ENCODE assay signal across 8 cellular contexts in genomic region chr12:123388948-123389559, GRCh38. TPM values are rescaled to one million over a fixed set of nuclear protein-coding genes. Genes with fewer than 3 reads are reported as not detected.
DNase-seq lines count a peak whose midpoint lies in the region; ATAC-seq and TF ChIP-seq lines count a peak whose summit lies in the region.

No MANE protein-coding gene starts in this region.

- H3K9me3 Mint-ChIP-seq in activated T-helper 1 cell treated with anti-CD3 and anti-CD28 coated beads, Interleukin-12 subunit alpha, Interleukin-12 subunit beta, Interleukin-2, Interleukin-4 antibody, amounts not matched to agents 30 ng/mL and 10 ng/mL and 1 ng/mL, durations not matched to agents 14 hours and 24 hours and 36 hours = no peaks in the 10 kb centered on the region

- H3K36me3 ChIP-seq in BLaER1 (peaks cover 36% of the 10 kb centered on the region), lower lobe of right lung (peaks cover 35% of the 10 kb centered on the region)

- peaks cover 49% of the 10 kb centered on the region for H4K20me1 ChIP-seq in BLaER1

- H3K4me3 ChIP-seq in BLaER1 (peak overlapping the region; percentile 82), lower lobe of right lung (peak overlapping the region; percentile 64)

- no peak overlapping the region for H3K27ac Mint-ChIP-seq in activated T-helper 1 cell treated with anti-CD3 and anti-CD28 coated beads, Interleukin-12 subunit alpha, Interleukin-12 subunit beta, Interleukin-2, Interleukin-4 antibody, amounts not matched to agents 30 ng/mL and 10 ng/mL and 1 ng/mL, durations not matched to agents 14 hours and 24 hours and 36 hours

- intact Hi-C loops in activated T-helper 1 cell treated with anti-CD3 and anti-CD28 coated beads, Interleukin-12 subunit alpha, Interleukin-12 subunit beta, Interleukin-2, Interleukin-4 antibody, amounts not matched to agents 30 ng/mL and 10 ng/mL and 1 ng/mL, durations not matched to agents 14 hours and 24 hours and 36 hours (cut with micrococcal nuclease) = loop anchor here (1.0 to 5.0 kb wide), 8 partner anchors 24 to 862 kb away; partner anchors contain the start of genes ATP6V0A2, CDK2AP1, DDX55 and KNTC1
- intact Hi-C loops in lower lobe of right lung (cut with DNase I) = no loop called here

- no peak overlapping the region for H3K4me3 Mint-ChIP-seq in activated T-helper 1 cell treated with anti-CD3 and anti-CD28 coated beads, Interleukin-12 subunit alpha, Interleukin-12 subunit beta, Interleukin-2, Interleukin-4 antibody, amounts not matched to agents 30 ng/mL and 10 ng/mL and 1 ng/mL, durations not matched to agents 14 hours and 24 hours and 36 hours

- H3K4me2 ChIP-seq in BLaER1 = peak overlapping the region; percentile 88

- H3K27me3 Mint-ChIP-seq in activated T-helper 1 cell treated with anti-CD3 and anti-CD28 coated beads, Interleukin-12 subunit alpha, Interleukin-12 subunit beta, Interleukin-2, Interleukin-4 antibody, amounts not matched to agents 30 ng/mL and 10 ng/mL and 1 ng/mL, durations not matched to agents 14 hours and 24 hours and 36 hours (ENCODE audit: insufficient read depth) = no peaks in the 10 kb centered on the region

- peak overlapping the region; percentile 91 for H3K9ac ChIP-seq in BLaER1

- H3K27me3 ChIP-seq in BLaER1 = no peaks in the 10 kb centered on the region
- H3K27me3 ChIP-seq in lower lobe of right lung (ENCODE audit: low read depth) = no peaks in the 10 kb centered on the region

- DNase-seq in activated T-helper 1 cell treated with anti-CD3 and anti-CD28 coated beads, Interleukin-12 subunit alpha, Interleukin-12 subunit beta, Interleukin-2, Interleukin-4 antibody, amounts not matched to agents 30 ng/mL and 10 ng/mL and 1 ng/mL, durations not matched to agents 14 hours and 24 hours and 36 hours (ENCODE audit: low spot score) = peak; percentile 8
- DNase-seq in lower lobe of right lung = no peak
- DNase-seq in GOT3 (lab: John Stamatoyannopoulos, UW) = no peak
- no peak for DNase-seq in ecto neural progenitor cell (ENCODE audit: low spot score)
- DNase-seq in cerebellum (ENCODE audit: low spot score) = no peak

- H3K4me1 Mint-ChIP-seq in activated T-helper 1 cell treated with anti-CD3 and anti-CD28 coated beads, Interleukin-12 subunit alpha, Interleukin-12 subunit beta, Interleukin-2, Interleukin-4 antibody, amounts not matched to agents 30 ng/mL and 10 ng/mL and 1 ng/mL, durations not matched to agents 14 hours and 24 hours and 36 hours (ENCODE audit: low read depth) = peaks cover 37% of the 10 kb centered on the region

- peaks cover 46% of the 10 kb centered on the region for H3K4me1 ChIP-seq in BLaER1
- peaks cover 53% of the 10 kb centered on the region for H3K4me1 ChIP-seq in lower lobe of right lung

- H3K9me3 ChIP-seq in BLaER1 (no peaks in the 10 kb centered on the region), lower lobe of right lung (no peaks in the 10 kb centered on the region)

- H3K36me3 Mint-ChIP-seq in activated T-helper 1 cell treated with anti-CD3 and anti-CD28 coated beads, Interleukin-12 subunit alpha, Interleukin-12 subunit beta, Interleukin-2, Interleukin-4 antibody, amounts not matched to agents 30 ng/mL and 10 ng/mL and 1 ng/mL, durations not matched to agents 14 hours and 24 hours and 36 hours (ENCODE audit: low read depth) = peaks cover 26% of the 10 kb centered on the region

- ATAC-seq in GM21526 (IDR thresholded peaks at IDR 0.05; ENCODE audit: low FRiP score, unreplicated experiment) (peak; percentile 9), lower lobe of right lung (no peak), HG02938 (IDR thresholded peaks at IDR 0.05; ENCODE audit: unreplicated experiment) (no peak)

- peak overlapping the region; percentile 85 for H3K27ac ChIP-seq in BLaER1
- peak overlapping the region; percentile 85 for H3K27ac ChIP-seq in lower lobe of right lung

- TF ChIP-seq CTCF in lower lobe of right lung (IDR thresholded peaks at IDR 0.05) = no peak

RNA-seq across cellular contexts. Expression of gene KMT5A, which starts 5.1 kb away (rescaled TPM):
- total RNA-seq in activated T-helper 1 cell treated with anti-CD3 and anti-CD28 coated beads, Interleukin-12 subunit alpha, Interleukin-12 subunit beta, Interleukin-2, Interleukin-4 antibody, amounts not matched to agents 30 ng/mL and 10 ng/mL and 1 ng/mL, durations not matched to agents 14 hours and 24 hours and 36 hours = 69.1 and 70.1 TPM in 2 replicates
- 41.7 TPM for total RNA-seq in lower lobe of right lung
- total RNA-seq in cerebellum = 22.4 TPM

RNA-seq across cellular contexts. Expression of gene SBNO1, which starts 24.4 kb away (rescaled TPM):
- 51.6 and 52.8 TPM in 2 replicates for total RNA-seq in activated T-helper 1 cell treated with anti-CD3 and anti-CD28 coated beads, Interleukin-12 subunit alpha, Interleukin-12 subunit beta, Interleukin-2, Interleukin-4 antibody, amounts not matched to agents 30 ng/mL and 10 ng/mL and 1 ng/mL, durations not matched to agents 14 hours and 24 hours and 36 hours
- total RNA-seq in lower lobe of right lung (28.2 TPM), cerebellum (30.8 TPM)

RNA-seq across cellular contexts. Expression of gene RILPL2, which starts 47.4 kb away (rescaled TPM):
- total RNA-seq in activated T-helper 1 cell treated with anti-CD3 and anti-CD28 coated beads, Interleukin-12 subunit alpha, Interleukin-12 subunit beta, Interleukin-2, Interleukin-4 antibody, amounts not matched to agents 30 ng/mL and 10 ng/mL and 1 ng/mL, durations not matched to agents 14 hours and 24 hours and 36 hours = 20.1 and 20.6 TPM in 2 replicates
- 18.6 TPM for total RNA-seq in lower lobe of right lung
- total RNA-seq in cerebellum = 0.73 TPM

Comparison
In these comparisons a context has a peak if more than half of its experiments do, and no peak if none do; other contexts are left out.
1. RNA of gene RILPL2, which starts 47.4 kb away (total RNA-seq): 20.1 to 20.6 TPM in activated T-helper 1 cell treated with anti-CD3 and anti-CD28 coated beads, Interleukin-12 subunit alpha, Interleukin-12 subunit beta, Interleukin-2, Interleukin-4 antibody, amounts not matched to agents 30 ng/mL and 10 ng/mL and 1 ng/mL, durations not matched to agents 14 hours and 24 hours and 36 hours and 18.6 TPM in lower lobe of right lung (single experiment); 0.73 TPM in cerebellum (single experiment); every median in the first group is over 10 times any median in the second.